Comparison of ENCODE assay signal across 8 cellular contexts in genomic region chr19:1652471-1653299, GRCh38. TPM values are rescaled to one million over a fixed set of nuclear protein-coding genes. Genes with fewer than 3 reads are reported as not detected.
DNase-seq lines count a peak whose midpoint lies in the region; ATAC-seq and TF ChIP-seq lines count a peak whose summit lies in the region.

TSS of gene TCF3 (minus strand) at chr19:1652615. CDS start at chr19:1650248, 2,367 bp downstream.

- H3K36me3 ChIP-seq in PC-9 (ENCODE audit: low read depth) (no peaks in the 10 kb centered on the region), mucosa of descending colon (ENCODE audit: low read depth) (no peaks in the 10 kb centered on the region)

- H3K79me2 ChIP-seq in PC-9 (ENCODE audit: low read depth), result peaks cover 19% of the 10 kb centered on the region

- H3K27ac ChIP-seq in PC-9, result peak within 1 kb of the TSS; percentile 89
- H3K27ac ChIP-seq in epithelial cell of prostate, result peak within 1 kb of the TSS; percentile 84

- H3F3A ChIP-seq in PC-9 (ENCODE audit: insufficient read depth, low read depth), result peaks cover 15% of the 10 kb centered on the region; the same call in 1 of the 2 replicates

- TF ChIP-seq CTCF in PC-9 (conservative IDR thresholded peaks at IDR 0.05) (no peak), mucosa of descending colon (IDR thresholded peaks at IDR 0.05) (no peak)

- H3K9me2 ChIP-seq in PC-9 (ENCODE audit: insufficient read depth), result no peaks in the 10 kb centered on the region

- ATAC-seq in GM21619 (IDR thresholded peaks at IDR 0.05; ENCODE audit: unreplicated experiment) (peak; percentile 61), mucosa of descending colon (peak; percentile 96)

- H3K4me2 ChIP-seq in PC-9, result peak within 1 kb of the TSS; percentile 82

- H4K20me1 ChIP-seq in PC-9 (ENCODE audit: insufficient read depth), result no peaks in the 10 kb centered on the region

- H2AFZ ChIP-seq in PC-9, result peak within 1 kb of the TSS; percentile 80

- CTCF ChIA-PET in PC-9 (lab: Charles Lee), result interaction anchor here (0.6 kb wide), 1 partner anchor 20 kb away, joined by 3 read pairs; no protein-coding TSS in a partner anchor

- POLR2A ChIA-PET in PC-9 (lab: Charles Lee; ENCODE audit: unreplicated experiment), result no interaction called here

- H3K9me3 ChIP-seq in PC-9 (ENCODE audit: insufficient read depth, low read depth) (no peaks in the 10 kb centered on the region), mucosa of descending colon (no peaks in the 10 kb centered on the region)

- peak; percentile 90 for DNase-seq in DMS153 (lab: John Stamatoyannopoulos, UW)
- DNase-seq in Jurkat, Clone E6-1 (ENCODE audit: low read depth, low spot score), result peak; percentile 98
- peak; percentile 88 to 96 for DNase-seq in PC-9
- DNase-seq in activated T-cell treated with anti-CD3 and anti-CD28 coated beads, Interleukin-2, amount 50 U/mL, for 1 hour, result peak; percentile 99
- peak; percentile 94 for DNase-seq in epithelial cell of prostate (ENCODE audit: low read depth, low spot score)
- peak; percentile 98 to 99 (median 99) for DNase-seq in mucosa of descending colon
- DNase-seq in stimulated activated CD8-positive, alpha-beta memory T cell treated with anti-CD3 and anti-CD28 coated beads, Interleukin-4, amount 100 ng/mL, for 24 hours (ENCODE audit: low read depth), result peak; percentile 96

- intact Hi-C loops in PC-9 (cut with micrococcal nuclease; ENCODE audit: unreplicated experiment), result no loop called here
- intact Hi-C loops in mucosa of descending colon (cut with DNase I, micrococcal nuclease), result no loop called here

- BruUV-seq in PC-9 (replicated peaks; lab: Mats Ljungman, UMichigan), result TSS peak; percentile 96

- peaks cover 31% of the 10 kb centered on the region for H3K4me1 ChIP-seq in PC-9 (replicated peaks; ENCODE audit: insufficient read depth)
- H3K4me1 ChIP-seq in mucosa of descending colon (ENCODE audit: low read depth), result no peaks in the 10 kb centered on the region

- no peaks in the 10 kb centered on the region for H3K27me3 ChIP-seq in PC-9 (ENCODE audit: insufficient read depth, low read depth)

- peak within 1 kb of the TSS; percentile 81 for H3K4me3 ChIP-seq in Jurkat, Clone E6-1 (ENCODE audit: low read length)
- H3K4me3 ChIP-seq in PC-9, result peak within 1 kb of the TSS; percentile 72
- H3K4me3 ChIP-seq in mucosa of descending colon, result peak within 1 kb of the TSS; percentile 68

RNA-seq across cellular contexts. Expression of gene TCF3, which starts in this region (rescaled TPM):
- 247 TPM for polyA plus RNA-seq in Jurkat, Clone E6-1 (2012; ENCODE audit: insufficient read depth, insufficient read length)
- total RNA-seq in PC-9 (2021) (86.6 and 98.0 TPM in 2 replicates), mucosa of descending colon (10 to 100 TPM; 54.4 to 57.7 (median 57.4) TPM)

Comparison
In these comparisons a context has a peak if more than half of its experiments do, and no peak if none do; other contexts are left out.
1. Peak in every context shown above with its lines: DNase-seq, ATAC-seq, H3K4me3 ChIP-seq and H3K27ac ChIP-seq.